Comparison of ENCODE assay signal across 1 cellular context in the genomic region with DNA sequence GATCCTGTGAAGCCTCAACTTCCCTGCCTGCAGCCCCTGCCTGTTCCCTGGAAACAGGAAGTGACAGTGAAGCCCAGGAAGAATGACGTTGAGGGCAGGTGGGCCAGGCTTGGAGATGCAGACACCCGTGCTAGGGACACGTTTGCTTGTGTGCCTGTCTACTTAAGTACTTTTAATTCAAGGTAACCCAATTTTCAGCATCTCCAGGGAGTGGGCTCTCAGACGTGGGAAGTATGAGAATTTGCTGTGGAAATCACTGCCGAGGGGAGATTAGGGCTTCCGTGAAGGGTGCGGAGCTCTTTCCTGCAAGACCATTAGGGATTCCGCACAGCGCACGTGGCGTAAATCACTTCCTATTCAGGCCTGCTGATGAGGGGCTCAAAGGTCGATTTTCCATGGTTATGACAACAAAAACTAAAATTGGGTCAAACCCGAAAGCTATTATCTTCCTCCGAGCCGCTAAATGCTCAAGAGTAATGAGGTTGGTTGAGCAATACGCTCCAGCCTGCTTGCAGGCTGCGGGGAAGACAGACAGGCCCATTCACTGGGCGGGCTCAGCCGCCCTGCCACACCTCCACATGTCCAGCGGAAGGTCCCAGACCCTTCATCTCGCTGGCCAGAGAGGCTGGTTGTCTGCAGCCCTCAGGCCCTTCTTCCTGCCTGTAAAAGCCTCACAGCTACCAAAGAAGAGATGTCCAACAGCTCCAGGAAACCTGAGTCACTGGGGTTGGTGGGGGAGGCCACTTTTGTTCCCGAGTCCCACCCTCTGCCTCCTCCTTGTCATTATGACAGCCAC.
TF ChIP-seq lines count a peak whose summit lies in the region.

No MANE protein-coding gene starts in this region.

TF ChIP-seq in H1, 55 proteins besides CTCF, POLR2A, EP300 and RAD21:
- TF ChIP-seq GTF2F1 (IDR thresholded peaks at IDR 0.05; ENCODE audit: borderline replicate concordance, low read depth, low read length) (no peak), ATF3 (IDR thresholded peaks at IDR 0.05; ENCODE audit: insufficient read depth, low read depth, low read length) (no peak), KDM1A (IDR thresholded peaks at IDR 0.05; ENCODE audit: borderline replicate concordance, low read length) (no peak), FOSL1 (IDR thresholded peaks at IDR 0.05; ENCODE audit: insufficient read depth, low read depth, low read length) (no peak), CHD2 (IDR thresholded peaks at IDR 0.05; ENCODE audit: low read length) (no peak), SUZ12 (IDR thresholded peaks at IDR 0.05; ENCODE audit: low read length) (no peak), CEBPB (IDR thresholded peaks at IDR 0.05; ENCODE audit: low read depth, low read length) (0 out of 2 replicates have a peak, but pooled peaks have one; percentile 21)
